ENCODE assay signal across 7 cellular contexts in genomic region chr14:68101715-68102301, GRCh38.
DNase-seq lines count a peak whose midpoint lies in the region; FAIRE-seq and TF ChIP-seq lines count a peak whose summit lies in the region.
"Not testable (repeated sequence)": the region's sequence is repeated elsewhere in the genome, so short reads cannot be mapped to it uniquely, and the experiment has no call there.

No MANE protein-coding gene starts in this region.

- H3K36me3 ChIP-seq in endodermal cell (ENCODE audit: control insufficient read depth, insufficient read depth, low read length); neural progenitor cell: not testable (repeated sequence)

- peak; percentile 42 for DNase-seq in ACHN
- DNase-seq in DMS53 (lab: John Stamatoyannopoulos, UW), result peak; percentile 35
- not testable (repeated sequence) for DNase-seq in HTR-8/SVneo (ENCODE audit: insufficient read length, low spot score); endodermal cell; urothelium cell line (ENCODE audit: low spot score)
- DNase-seq in amniotic epithelial cell (ENCODE audit: low read depth), result peak; percentile 13
- peak; percentile 9 for DNase-seq in neural progenitor cell (ENCODE audit: low spot score)

- H3K4me3 ChIP-seq in endodermal cell (ENCODE audit: low read length), result peak overlapping the region; percentile 17
- H3K4me3 ChIP-seq in neural progenitor cell, result not testable (repeated sequence)

- not testable (repeated sequence) for TF ChIP-seq CTCF in endodermal cell (conservative IDR thresholded peaks at IDR 0.05); neural progenitor cell (IDR thresholded peaks at IDR 0.05)

- not testable (repeated sequence) for H3K4me2 ChIP-seq in neural progenitor cell

- H3K9ac ChIP-seq in endodermal cell (ENCODE audit: extremely low read depth, low read length, poor library complexity, severe bottlenecking); neural progenitor cell: not testable (repeated sequence)

- H3K27ac Mint-ChIP-seq in endodermal cell, neural progenitor cell: not testable (repeated sequence)

- peaks cover 12% of the 10 kb centered on the region for H3K4me1 Mint-ChIP-seq in endodermal cell
- H3K4me1 Mint-ChIP-seq in neural progenitor cell, result not testable (repeated sequence)

- H3K27me3 ChIP-seq in endodermal cell (ENCODE audit: control insufficient read depth, insufficient read depth, low read length, poor library complexity, severe bottlenecking), result peaks cover 13% of the 10 kb centered on the region
- not testable (repeated sequence) for H3K27me3 ChIP-seq in neural progenitor cell

- H3K36me3 Mint-ChIP-seq in endodermal cell (ENCODE audit: low read depth) (peaks cover 35% of the 10 kb centered on the region), neural progenitor cell (peaks cover 24% of the 10 kb centered on the region)

- H3K27ac ChIP-seq in endodermal cell (ENCODE audit: low read depth, low read length); neural progenitor cell: not testable (repeated sequence)

- not testable (repeated sequence) for H3F3A ChIP-seq in neural progenitor cell (ENCODE audit: low read depth)

- 95% methylated on average over 3 of the region's 3 CpGs for WGBS in endodermal cell (ENCODE audit: insufficient coverage in 1 of 2, insufficient read length in 1 of 2), 2 experiments

- not testable (repeated sequence) for H3K79me2 ChIP-seq in neural progenitor cell (ENCODE audit: low read depth)

- H2AFZ ChIP-seq in neural progenitor cell (replicated peaks), result not testable (repeated sequence)

- FAIRE-seq in HTR-8/SVneo (lab: Jason Lieb, UNC) (peak; percentile 75), urothelium cell line (lab: Jason Lieb, UNC) (peak; percentile 81)

- peaks cover 61% of the 10 kb centered on the region for H3K9me3 ChIP-seq in endodermal cell (ENCODE audit: control insufficient read depth, low read length)
- not testable (repeated sequence) for H3K9me3 ChIP-seq in neural progenitor cell (ENCODE audit: low read depth)

- not testable (repeated sequence) for H4K20me1 ChIP-seq in neural progenitor cell (ENCODE audit: low read depth)

- peaks cover 58% of the 10 kb centered on the region for H3K9me3 Mint-ChIP-seq in endodermal cell
- H3K9me3 Mint-ChIP-seq in neural progenitor cell, result peaks cover 49% of the 10 kb centered on the region

- peaks cover 29% of the 10 kb centered on the region for H3K27me3 Mint-ChIP-seq in endodermal cell (ENCODE audit: insufficient read depth)
- not testable (repeated sequence) for H3K27me3 Mint-ChIP-seq in neural progenitor cell (ENCODE audit: insufficient read depth, low read depth)

- not testable (repeated sequence) for H3K4me1 ChIP-seq in endodermal cell (ENCODE audit: control insufficient read depth, insufficient read depth, low read length)
- peaks cover 15% of the 10 kb centered on the region for H3K4me1 ChIP-seq in neural progenitor cell

- in situ Hi-C loops in ACHN (cut with HindIII; ENCODE audit: low pct_ligation_motif_present, low pct_unique_long_range_greater_than_20kb, low sequenced_read_pairs), result not testable (repeated sequence)

- H3K4me3 Mint-ChIP-seq in endodermal cell, neural progenitor cell: not testable (repeated sequence)
